In genomic region chr15:55695432-55695831, GRCh38 we compare ENCODE assay signal across 23 cellular contexts. TPM values are rescaled to one million over a fixed set of nuclear protein-coding genes. Genes with fewer than 3 reads are reported as not detected.
DNase-seq lines count a peak whose midpoint lies in the region; ATAC-seq, FAIRE-seq and TF ChIP-seq lines count a peak whose summit lies in the region.
"Had no signal": no experiment of that assay in that cellular context is flagged by ENCODE, and none has a peak within 500 bp of the region (broad histone marks: within the 10 kb centered on the region; RNA-seq: fewer than 3 reads in every experiment).

No MANE protein-coding gene starts in this region.

- no peak overlapping the region for H3K27ac ChIP-seq in left lung
- H3K27ac ChIP-seq: lower lobe of right lung, ovary, thoracic aorta had no signal

- no peak for FAIRE-seq in urothelium cell line (lab: Jason Lieb, UNC)

- peaks cover 15% of the 10 kb centered on the region for H3K27me3 Mint-ChIP-seq in activated naive CD4-positive, alpha-beta T cell treated with anti-CD3 and anti-CD28 coated beads for 36 hours (ENCODE audit: low read depth)
- H3K27me3 Mint-ChIP-seq in activated T-helper 1 cell treated with anti-CD3 and anti-CD28 coated beads, Interleukin-12 subunit alpha, Interleukin-12 subunit beta, Interleukin-2, Interleukin-4 antibody, amounts not matched to agents 30 ng/mL and 10 ng/mL and 1 ng/mL, durations not matched to agents 14 hours and 24 hours and 36 hours (ENCODE audit: insufficient read depth) = peaks cover 11% of the 10 kb centered on the region

- H3K4me1 Mint-ChIP-seq in activated naive CD4-positive, alpha-beta T cell treated with anti-CD3 and anti-CD28 coated beads for 36 hours (ENCODE audit: low read depth) = peaks cover 3% of the 10 kb centered on the region
- no peaks in the 10 kb centered on the region for H3K4me1 Mint-ChIP-seq in activated T-helper 1 cell treated with anti-CD3 and anti-CD28 coated beads, Interleukin-12 subunit alpha, Interleukin-12 subunit beta, Interleukin-2, Interleukin-4 antibody, amounts not matched to agents 30 ng/mL and 10 ng/mL and 1 ng/mL, durations not matched to agents 14 hours and 24 hours and 36 hours (ENCODE audit: low read depth)

- CTCF ChIA-PET in activated naive CD4-positive, alpha-beta T cell treated with anti-CD3 and anti-CD28 coated beads for 36 hours (lab: Charles Lee) = interaction anchor here (0.9 to 1.7 kb wide), 2 partner anchors 37 to 79 kb away, joined by 3 to 4 read pairs; no protein-coding TSS in a partner anchor

- H3K36me3 Mint-ChIP-seq in activated naive CD4-positive, alpha-beta T cell treated with anti-CD3 and anti-CD28 coated beads for 36 hours (ENCODE audit: low read depth) = no peaks in the 10 kb centered on the region
- H3K36me3 Mint-ChIP-seq in activated T-helper 1 cell treated with anti-CD3 and anti-CD28 coated beads, Interleukin-12 subunit alpha, Interleukin-12 subunit beta, Interleukin-2, Interleukin-4 antibody, amounts not matched to agents 30 ng/mL and 10 ng/mL and 1 ng/mL, durations not matched to agents 14 hours and 24 hours and 36 hours (ENCODE audit: low read depth) = no peaks in the 10 kb centered on the region
- H3K36me3 Mint-ChIP-seq: activated naive CD8-positive, alpha-beta T cell; stimulated activated memory B cell treated with anti-CD40 and anti-IgM and Interleukin-4, amounts not matched to agents 10 μg/mL and 1 μg/mL and 100 μg/mL, for 72 hours had no signal

- H3K4me3 ChIP-seq in left lung = no peak overlapping the region
- H3K4me3 ChIP-seq: lower lobe of right lung, ovary, thoracic aorta had no signal

- H3K27ac Mint-ChIP-seq in activated naive CD4-positive, alpha-beta T cell treated with anti-CD3 and anti-CD28 coated beads for 36 hours = no peak overlapping the region
- no peak overlapping the region for H3K27ac Mint-ChIP-seq in activated T-helper 1 cell treated with anti-CD3 and anti-CD28 coated beads, Interleukin-12 subunit alpha, Interleukin-12 subunit beta, Interleukin-2, Interleukin-4 antibody, amounts not matched to agents 30 ng/mL and 10 ng/mL and 1 ng/mL, durations not matched to agents 14 hours and 24 hours and 36 hours
- H3K27ac Mint-ChIP-seq: activated naive CD8-positive, alpha-beta T cell; effector memory CD8-positive, alpha-beta T cell; stimulated activated memory B cell treated with anti-CD40 and anti-IgM and Interleukin-4, amounts not matched to agents 10 μg/mL and 1 μg/mL and 100 μg/mL, for 72 hours had no signal

- H3K9me3 Mint-ChIP-seq in activated naive CD4-positive, alpha-beta T cell treated with anti-CD3 and anti-CD28 coated beads for 36 hours = no peaks in the 10 kb centered on the region
- no peaks in the 10 kb centered on the region for H3K9me3 Mint-ChIP-seq in activated T-helper 1 cell treated with anti-CD3 and anti-CD28 coated beads, Interleukin-12 subunit alpha, Interleukin-12 subunit beta, Interleukin-2, Interleukin-4 antibody, amounts not matched to agents 30 ng/mL and 10 ng/mL and 1 ng/mL, durations not matched to agents 14 hours and 24 hours and 36 hours
- H3K9me3 Mint-ChIP-seq: effector memory CD8-positive, alpha-beta T cell; stimulated activated memory B cell treated with anti-CD40 and anti-IgM and Interleukin-4, amounts not matched to agents 10 μg/mL and 1 μg/mL and 100 μg/mL, for 72 hours had no signal

- intact Hi-C loops in left lung (cut with DNase I) = no loop called here
- intact Hi-C loops in activated naive CD4-positive, alpha-beta T cell treated with anti-CD3 and anti-CD28 coated beads for 36 hours (cut with micrococcal nuclease) = no loop called here
- intact Hi-C loops in activated T-helper 1 cell treated with anti-CD3 and anti-CD28 coated beads, Interleukin-12 subunit alpha, Interleukin-12 subunit beta, Interleukin-2, Interleukin-4 antibody, amounts not matched to agents 30 ng/mL and 10 ng/mL and 1 ng/mL, durations not matched to agents 14 hours and 24 hours and 36 hours (cut with micrococcal nuclease) = loop anchor here (5.0 kb wide), 1 partner anchor 43 kb away; no protein-coding TSS in a partner anchor

- ATAC-seq in left lung = peak; percentile 33
- no peak for ATAC-seq in HG02870 (IDR thresholded peaks at IDR 0.05; ENCODE audit: unreplicated experiment)
- ATAC-seq: effector memory CD8-positive, alpha-beta T cell; sciatic nerve had no signal

- DNase-seq in D341Med (ENCODE audit: low spot score) = peak; percentile 71
- peak; percentile 9 for DNase-seq in NCI-H2227 treated with DMSO at 0.1 percent for 48 hours (lab: John Stamatoyannopoulos, UW)
- peak; percentile 60 for DNase-seq in ecto neural progenitor cell (ENCODE audit: low spot score)
- DNase-seq in left lung = no peak
- DNase-seq in activated naive CD4-positive, alpha-beta T cell treated with anti-CD3 and anti-CD28 coated beads for 36 hours = no peak
- DNase-seq in urothelium cell line (ENCODE audit: low spot score) = no peak
- no peak for DNase-seq in activated T-helper 1 cell treated with anti-CD3 and anti-CD28 coated beads, Interleukin-12 subunit alpha, Interleukin-12 subunit beta, Interleukin-2, Interleukin-4 antibody, amounts not matched to agents 30 ng/mL and 10 ng/mL and 1 ng/mL, durations not matched to agents 14 hours and 24 hours and 36 hours (ENCODE audit: low spot score)
- DNase-seq: activated CD4-positive, CD25-positive, alpha-beta regulatory T cell treated with anti-CD3 and anti-CD28 coated beads, Interleukin-2, amount 50 U/mL, for 72 hours; activated CD8-positive, alpha-beta memory T cell treated with anti-CD3 and anti-CD28 coated beads for 24 hours; activated T-cell treated with anti-CD3 and anti-CD28 coated beads, Interleukin-2, amount 50 U/mL, for 48 hours; BE2C; COR-L47; effector memory CD8-positive, alpha-beta T cell; head of caudate nucleus; lower lobe of right lung; NCI-H1694; ovary; T1000 had no signal

- H3K36me3 ChIP-seq in left lung = no peaks in the 10 kb centered on the region
- H3K36me3 ChIP-seq: BE2C, lower lobe of right lung, ovary, thoracic aorta had no signal

- no peak for TF ChIP-seq CTCF in left lung (IDR thresholded peaks at IDR 0.05)

- no peaks in the 10 kb centered on the region for H3K4me1 ChIP-seq in left lung
- H3K4me1 ChIP-seq: lower lobe of right lung had no signal

- no peaks in the 10 kb centered on the region for H3K9me3 ChIP-seq in left lung
- H3K9me3 ChIP-seq: BE2C, lower lobe of right lung, ovary, thoracic aorta had no signal

- no peaks in the 10 kb centered on the region for H3K27me3 ChIP-seq in left lung
- H3K27me3 ChIP-seq: BE2C, ovary had no signal

- no peak overlapping the region for H3K4me3 Mint-ChIP-seq in activated naive CD4-positive, alpha-beta T cell treated with anti-CD3 and anti-CD28 coated beads for 36 hours
- no peak overlapping the region for H3K4me3 Mint-ChIP-seq in activated T-helper 1 cell treated with anti-CD3 and anti-CD28 coated beads, Interleukin-12 subunit alpha, Interleukin-12 subunit beta, Interleukin-2, Interleukin-4 antibody, amounts not matched to agents 30 ng/mL and 10 ng/mL and 1 ng/mL, durations not matched to agents 14 hours and 24 hours and 36 hours
- H3K4me3 Mint-ChIP-seq: activated naive CD8-positive, alpha-beta T cell; effector memory CD8-positive, alpha-beta T cell; stimulated activated memory B cell treated with anti-CD40 and anti-IgM and Interleukin-4, amounts not matched to agents 10 μg/mL and 1 μg/mL and 100 μg/mL, for 72 hours had no signal

RNA-seq across cellular contexts. Expression of gene PRTG, which starts 47.5 kb away (rescaled TPM):
- total RNA-seq in left lung = 10 to 100 TPM in 1 of 2 donors, 1 to 10 TPM in 1; 7.5 to 10.7 TPM
- total RNA-seq in activated naive CD4-positive, alpha-beta T cell treated with anti-CD3 and anti-CD28 coated beads for 36 hours = not detected
- not detected in 2 replicates for total RNA-seq in activated T-helper 1 cell treated with anti-CD3 and anti-CD28 coated beads, Interleukin-12 subunit alpha, Interleukin-12 subunit beta, Interleukin-2, Interleukin-4 antibody, amounts not matched to agents 30 ng/mL and 10 ng/mL and 1 ng/mL, durations not matched to agents 14 hours and 24 hours and 36 hours

Comparison
In these comparisons a context has a peak if more than half of its experiments do, and no peak if none do; other contexts are left out.
1. DNase-seq: peak in D341Med (single experiment), NCI-H2227 treated with DMSO at 0.1 percent for 48 hours (single experiment) and ecto neural progenitor cell (single experiment); none in left lung (0 of 2), activated naive CD4-positive, alpha-beta T cell treated with anti-CD3 and anti-CD28 coated beads for 36 hours (single experiment), urothelium cell line (single experiment) and activated T-helper 1 cell treated with anti-CD3 and anti-CD28 coated beads, Interleukin-12 subunit alpha, Interleukin-12 subunit beta, Interleukin-2, Interleukin-4 antibody, amounts not matched to agents 30 ng/mL and 10 ng/mL and 1 ng/mL, durations not matched to agents 14 hours and 24 hours and 36 hours (single experiment).